In the genomic region with DNA sequence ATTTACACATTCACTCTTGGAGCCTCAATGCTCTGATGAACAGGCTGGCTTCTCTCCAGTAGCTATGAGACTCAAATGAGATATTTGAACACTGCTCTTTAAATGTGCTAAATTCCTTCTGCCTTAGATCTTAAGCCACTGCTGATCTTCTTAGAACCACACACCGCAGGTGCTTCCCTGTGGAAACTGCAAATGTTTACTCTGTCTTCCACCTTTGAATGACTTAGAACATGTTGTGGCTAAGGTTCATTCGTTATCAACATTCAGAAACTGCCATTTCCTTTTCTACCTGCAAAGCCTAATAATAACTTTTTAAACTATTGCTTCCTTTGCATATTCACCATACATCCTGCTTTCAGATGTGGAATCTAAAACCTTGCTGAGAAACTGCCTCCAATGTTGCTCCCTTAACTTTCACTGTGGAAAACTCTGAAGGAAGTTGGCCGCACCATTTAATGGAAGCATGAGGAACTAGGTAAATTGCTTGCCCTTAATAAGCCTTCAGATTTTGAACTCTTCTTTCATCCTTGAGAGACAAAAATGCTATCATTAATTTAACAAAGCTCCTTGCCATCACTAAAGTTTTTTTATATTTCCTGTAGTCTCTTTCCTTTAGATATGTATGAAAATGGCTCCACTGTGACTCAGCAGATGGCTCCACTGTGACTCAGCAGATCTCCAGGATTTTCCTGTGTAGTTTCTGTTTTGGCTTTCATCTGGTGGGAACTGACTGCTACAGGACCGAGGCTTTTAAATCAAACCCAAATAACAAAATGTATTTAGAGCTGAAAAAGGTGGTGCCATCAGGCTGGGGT, we compare ENCODE assay signal across 9 cellular contexts.
DNase-seq lines count a peak whose midpoint lies in the region; ATAC-seq and TF ChIP-seq lines count a peak whose summit lies in the region.
"Had no signal": no experiment of that assay in that cellular context is flagged by ENCODE, and none has a peak within 500 bp of the region (broad histone marks: within the 10 kb centered on the region; RNA-seq: fewer than 3 reads in every experiment).

No MANE protein-coding gene starts in this region.

- H3K36me3 Mint-ChIP-seq in osteocyte (ENCODE audit: unreplicated experiment) = no peaks in the 10 kb centered on the region

- no peaks in the 10 kb centered on the region for H3K27me3 ChIP-seq in OCI-LY3 (ENCODE audit: low read depth, low read length)

- no peak overlapping the region for H3K4me3 Mint-ChIP-seq in osteocyte (ENCODE audit: unreplicated experiment)

- H3K4me3 ChIP-seq in OCI-LY3 (ENCODE audit: low read length) (no peak overlapping the region), cardiac fibroblast (replicated peaks in 1 of 2; ENCODE audit: low read depth in 2 of 2, low read length in 2 of 2) (no peak overlapping the region)
- H3K4me3 ChIP-seq: lung had no signal

- H3K4me1 Mint-ChIP-seq in osteocyte (ENCODE audit: unreplicated experiment) = peaks cover 52% of the 10 kb centered on the region

- H3K9me3 ChIP-seq in OCI-LY3 (ENCODE audit: insufficient read depth, low read length) = 0 out of 2 replicates have a peak, but pooled peaks cover 3% of the 10 kb centered on the region

- peak; percentile 6 to 16 for DNase-seq in activated CD4-positive, alpha-beta T cell treated with anti-CD3 and anti-CD28 coated beads for 4 hours
- DNase-seq in activated CD4-positive, alpha-beta T cell treated with anti-CD3 and anti-CD28 coated beads, Interleukin-2, amount 50 U/mL, for 48 hours = no peak
- peak; percentile 66 to 92 for DNase-seq in cardiac fibroblast (ENCODE audit: low read depth in 2 of 2)
- no peak for DNase-seq in osteocyte (ENCODE audit: extremely low spot score, unreplicated experiment)
- no peak for DNase-seq in COLO668 (lab: John Stamatoyannopoulos, UW; ENCODE audit: unreplicated experiment)

- H3K27ac ChIP-seq in OCI-LY3 (ENCODE audit: low read length) = peak overlapping the region; percentile 8; the same call in 1 of the 2 replicates

- no peaks in the 10 kb centered on the region for H3K79me2 ChIP-seq in OCI-LY3 (ENCODE audit: low read length)

- ATAC-seq in GM19351 (IDR thresholded peaks at IDR 0.05; ENCODE audit: unreplicated experiment) (no peak), HG02588 (IDR thresholded peaks at IDR 0.05; ENCODE audit: unreplicated experiment) (no peak)

- TF ChIP-seq CTCF in OCI-LY3 (IDR thresholded peaks at IDR 0.05; ENCODE audit: low read depth, low read length) (no peak), cardiac fibroblast (IDR thresholded peaks at IDR 0.05; ENCODE audit: low read depth, low read length) (no peak), osteocyte (IDR thresholded peaks at IDR 0.05) (no peak)

- H3K27ac Mint-ChIP-seq in osteocyte (ENCODE audit: unreplicated experiment) = peak overlapping the region; percentile 78

- H3K4me2 ChIP-seq in OCI-LY3 (ENCODE audit: low read length) = peak overlapping the region; percentile 36

- no peaks in the 10 kb centered on the region for H3K27me3 Mint-ChIP-seq in osteocyte (ENCODE audit: unreplicated experiment)

- no peak overlapping the region for H3K9ac ChIP-seq in OCI-LY3 (ENCODE audit: low read length)

- no peaks in the 10 kb centered on the region for H3K36me3 ChIP-seq in OCI-LY3 (replicated peaks; ENCODE audit: low read depth, low read length)

- H3K9me3 Mint-ChIP-seq in osteocyte (ENCODE audit: unreplicated experiment) = peaks cover 9% of the 10 kb centered on the region

- no peaks in the 10 kb centered on the region for H4K20me1 ChIP-seq in OCI-LY3 (ENCODE audit: insufficient read depth, low read length)

- peak overlapping the region; percentile 43; the same call in 1 of the 2 replicates for H2AFZ ChIP-seq in OCI-LY3 (ENCODE audit: low read depth, low read length)

- peaks cover 27% of the 10 kb centered on the region for H3K4me1 ChIP-seq in OCI-LY3 (ENCODE audit: low read length)

Comparison
In these comparisons a context has a peak if more than half of its experiments do, and no peak if none do; other contexts are left out.
1. DNase-seq: peak in activated CD4-positive, alpha-beta T cell treated with anti-CD3 and anti-CD28 coated beads for 4 hours (2 of 2) and cardiac fibroblast (2 of 2); none in activated CD4-positive, alpha-beta T cell treated with anti-CD3 and anti-CD28 coated beads, Interleukin-2, amount 50 U/mL, for 48 hours (0 of 2), osteocyte (single experiment) and COLO668 (single experiment).